In the genomic region with DNA sequence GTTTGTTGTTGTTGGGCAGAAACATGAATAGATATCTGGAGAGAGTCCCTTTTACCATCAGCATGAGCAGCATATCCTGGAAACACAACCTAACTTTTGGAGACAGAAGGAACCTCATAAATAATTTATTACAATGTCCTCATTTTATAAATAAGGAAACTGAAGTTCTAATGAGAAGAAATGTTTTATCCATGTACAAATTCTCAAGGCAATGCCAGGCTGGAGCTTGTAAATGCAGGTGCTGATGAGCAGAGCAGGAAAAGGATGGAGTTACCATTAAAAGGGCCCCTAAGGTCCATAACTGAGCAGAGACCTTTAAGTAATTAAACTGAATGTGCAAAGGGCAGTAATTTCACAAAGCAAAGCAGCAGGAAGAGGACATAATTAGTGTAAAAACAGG, we compare ENCODE assay signal across 18 cellular contexts. TPM values are rescaled to one million over a fixed set of nuclear protein-coding genes. Genes with fewer than 3 reads are reported as not detected.
DNase-seq lines count a peak whose midpoint lies in the region; ATAC-seq and TF ChIP-seq lines count a peak whose summit lies in the region.
"Had no signal": no experiment of that assay in that cellular context is flagged by ENCODE, and none has a peak within 500 bp of the region (broad histone marks: within the 10 kb centered on the region; RNA-seq: fewer than 3 reads in every experiment).

No MANE protein-coding gene starts in this region.

- peak overlapping the region; percentile 81 for H3K27ac Mint-ChIP-seq in T-helper 1 cell treated with Interleukin-12 subunit alpha and Interleukin-12 subunit beta and Interleukin-4 antibody, amounts not matched to agents 30 μg/mL and 1 μg/mL, for 36 hours
- H3K27ac Mint-ChIP-seq in activated B cell treated with CpG ODN at 0.5 μM for 24 hours = peak overlapping the region; percentile 84
- peak overlapping the region; percentile 59 to 95 (median 89) for H3K27ac Mint-ChIP-seq in naive thymus-derived CD4-positive, alpha-beta T cell
- H3K27ac Mint-ChIP-seq: neural progenitor cell had no signal

- peak overlapping the region; percentile 69 for H3K4me3 Mint-ChIP-seq in T-helper 1 cell treated with Interleukin-12 subunit alpha and Interleukin-12 subunit beta and Interleukin-4 antibody, amounts not matched to agents 30 μg/mL and 1 μg/mL, for 36 hours
- H3K4me3 Mint-ChIP-seq in activated B cell treated with CpG ODN at 0.5 μM for 24 hours = peak overlapping the region; percentile 68
- peak overlapping the region; percentile 18 to 73 (median 62) for H3K4me3 Mint-ChIP-seq in naive thymus-derived CD4-positive, alpha-beta T cell
- H3K4me3 Mint-ChIP-seq: neural progenitor cell had no signal

- ATAC-seq in activated B cell treated with CpG ODN at 0.5 μM for 24 hours (ENCODE audit: low read depth) (no peak), GM19455 (IDR thresholded peaks at IDR 0.05; ENCODE audit: unreplicated experiment) (no peak), HG02678 (IDR thresholded peaks at IDR 0.05; ENCODE audit: unreplicated experiment) (no peak)
- no peak for ATAC-seq in naive thymus-derived CD4-positive, alpha-beta T cell

- TF ChIP-seq CTCF in GM12864 (IDR thresholded peaks at IDR 0.05; ENCODE audit: low read depth, low read length, missing control alignments) = no peak
- TF ChIP-seq CTCF in activated B cell treated with CpG ODN at 0.5 μM for 24 hours (IDR thresholded peaks at IDR 0.05) = no peak

- peak overlapping the region; percentile 82 for H3K27ac ChIP-seq in naive thymus-derived CD4-positive, alpha-beta T cell (ENCODE audit: low read depth, low read length)
- H3K27ac ChIP-seq: esophagus muscularis mucosa, neural progenitor cell, right atrium auricular region, RWPE1, thyroid gland had no signal

- H3K36me3 Mint-ChIP-seq in T-helper 1 cell treated with Interleukin-12 subunit alpha and Interleukin-12 subunit beta and Interleukin-4 antibody, amounts not matched to agents 30 μg/mL and 1 μg/mL, for 36 hours (ENCODE audit: low read depth) = peaks cover 54% of the 10 kb centered on the region
- peaks cover 70% of the 10 kb centered on the region for H3K36me3 Mint-ChIP-seq in activated B cell treated with CpG ODN at 0.5 μM for 24 hours (ENCODE audit: low read depth)
- H3K36me3 Mint-ChIP-seq in naive thymus-derived CD4-positive, alpha-beta T cell = peaks cover under 1 to 53% (median 16%) of the 10 kb centered on the region in 5 donors
- H3K36me3 Mint-ChIP-seq: neural progenitor cell had no signal

- H3K9me3 ChIP-seq in naive thymus-derived CD4-positive, alpha-beta T cell (ENCODE audit: control insufficient read depth in 2 of 3, low read length in 3 of 3) = no peaks in the 10 kb centered on the region
- H3K9me3 ChIP-seq: esophagus muscularis mucosa, right atrium auricular region, thyroid gland had no signal

- CTCF ChIA-PET in activated B cell treated with CpG ODN at 0.5 μM for 24 hours (lab: Charles Lee) = interaction anchor here (1.1 to 4.3 kb wide), 4 partner anchors 9 to 35 kb away, joined by 4 to 20 read pairs (median 4); a partner anchor contains a TSS
- CTCF ChIA-PET in naive thymus-derived CD4-positive, alpha-beta T cell (lab: Charles Lee) = interaction anchor here (1.4 to 2.0 kb wide), 2 partner anchors 18 to 157 kb away, joined by 3 to 4 read pairs; a partner anchor contains a TSS

- H3K27me3 ChIP-seq in naive thymus-derived CD4-positive, alpha-beta T cell (ENCODE audit: control insufficient read depth in 2 of 2, insufficient read depth in 2 of 2, low read length in 2 of 2) = no peaks in the 10 kb centered on the region
- H3K27me3 ChIP-seq: right atrium auricular region, thyroid gland had no signal

- H3K4me3 ChIP-seq in GM12864 (ENCODE audit: low read depth, low read length) = peak overlapping the region; percentile 35; the same call in 1 of the 2 replicates
- H3K4me3 ChIP-seq in naive thymus-derived CD4-positive, alpha-beta T cell (ENCODE audit: low read length) = no peak overlapping the region
- H3K4me3 ChIP-seq: esophagus muscularis mucosa, lung, neural progenitor cell, right atrium auricular region, thyroid gland had no signal

- intact Hi-C loops in activated B cell treated with CpG ODN at 0.5 μM for 24 hours (cut with micrococcal nuclease) (loop anchor here (1.0 to 10.0 kb wide), 3 partner anchors 18 to 820 kb away; a partner anchor contains a TSS), posterior cingulate gyrus (cut with DNase I) (no loop called here)
- intact Hi-C loops in naive thymus-derived CD4-positive, alpha-beta T cell (cut with micrococcal nuclease) = no loop called here

- no peaks in the 10 kb centered on the region for H3K36me3 ChIP-seq in naive thymus-derived CD4-positive, alpha-beta T cell (ENCODE audit: control insufficient read depth in 2 of 3, insufficient read depth in 3 of 3, low read length in 3 of 3)
- H3K36me3 ChIP-seq: esophagus muscularis mucosa, neural progenitor cell, right atrium auricular region, thyroid gland had no signal

- H3K9me3 Mint-ChIP-seq in T-helper 1 cell treated with Interleukin-12 subunit alpha and Interleukin-12 subunit beta and Interleukin-4 antibody, amounts not matched to agents 30 μg/mL and 1 μg/mL, for 36 hours = no peaks in the 10 kb centered on the region
- no peaks in the 10 kb centered on the region for H3K9me3 Mint-ChIP-seq in activated B cell treated with CpG ODN at 0.5 μM for 24 hours
- peaks cover 0 to 4% (median 0%) of the 10 kb centered on the region in 11 donors for H3K9me3 Mint-ChIP-seq in naive thymus-derived CD4-positive, alpha-beta T cell

- H3K4me1 ChIP-seq in naive thymus-derived CD4-positive, alpha-beta T cell (ENCODE audit: control insufficient read depth in 2 of 2, insufficient read depth in 2 of 2, low read length in 2 of 2) = peaks cover 64 to 78% of the 10 kb centered on the region in 2 donors
- H3K4me1 ChIP-seq: neural progenitor cell, right atrium auricular region, thyroid gland had no signal

- DNase-seq in T-helper 1 cell (no peak), GM12864 (ENCODE audit: low read depth) (no peak), activated B cell treated with CpG ODN at 0.5 μM for 24 hours (no peak), posterior cingulate gyrus (no peak)
- DNase-seq in naive thymus-derived CD4-positive, alpha-beta T cell = no peak
- DNase-seq: cortex of kidney, EL, NCI-H82, thyroid gland had no signal

- peaks cover 79% of the 10 kb centered on the region for H3K4me1 Mint-ChIP-seq in T-helper 1 cell treated with Interleukin-12 subunit alpha and Interleukin-12 subunit beta and Interleukin-4 antibody, amounts not matched to agents 30 μg/mL and 1 μg/mL, for 36 hours (ENCODE audit: low read depth)
- H3K4me1 Mint-ChIP-seq in activated B cell treated with CpG ODN at 0.5 μM for 24 hours = peaks cover 92% of the 10 kb centered on the region
- H3K4me1 Mint-ChIP-seq in naive thymus-derived CD4-positive, alpha-beta T cell = peaks cover 71 to 86% (median 79%) of the 10 kb centered on the region in 7 donors

- POLR2A ChIA-PET in activated B cell treated with CpG ODN at 0.5 μM for 24 hours (lab: Charles Lee) = interaction anchor here (1.4 to 11.8 kb wide), 2 partner anchors 9 to 15 kb away, joined by 6 to 247 read pairs; a partner anchor contains a TSS
- POLR2A ChIA-PET in naive thymus-derived CD4-positive, alpha-beta T cell (lab: Charles Lee) = interaction anchor here (1.0 kb wide), 1 partner anchor 12 kb away, joined by 3 read pairs; no protein-coding TSS in a partner anchor

- no peaks in the 10 kb centered on the region for H3K27me3 Mint-ChIP-seq in T-helper 1 cell treated with Interleukin-12 subunit alpha and Interleukin-12 subunit beta and Interleukin-4 antibody, amounts not matched to agents 30 μg/mL and 1 μg/mL, for 36 hours (ENCODE audit: low read depth)
- no peaks in the 10 kb centered on the region for H3K27me3 Mint-ChIP-seq in activated B cell treated with CpG ODN at 0.5 μM for 24 hours
- H3K27me3 Mint-ChIP-seq in naive thymus-derived CD4-positive, alpha-beta T cell = no peaks in the 10 kb centered on the region

RNA-seq across cellular contexts. Expression of a gene that starts 17.3 kb away (rescaled TPM):
- total RNA-seq in activated B cell treated with CpG ODN at 0.5 μM for 24 hours = 948 and 977 TPM in 2 replicates
- 100 to 1,000 TPM; 293 to 989 (median 355) TPM for total RNA-seq in naive thymus-derived CD4-positive, alpha-beta T cell
- polyA plus RNA-seq in naive thymus-derived CD4-positive, alpha-beta T cell = 100 to 1,000 TPM; 764 to 902 TPM

RNA-seq across cellular contexts. Expression of a gene that starts 47.1 kb away (rescaled TPM):
- 0.10 TPM in 1 of 2 replicates, not detected in the other for total RNA-seq in activated B cell treated with CpG ODN at 0.5 μM for 24 hours
- under 1 TPM; 0.19 to 0.80 (median 0.49) TPM for total RNA-seq in naive thymus-derived CD4-positive, alpha-beta T cell
- under 1 TPM in 1 of 2 donors, not detected in 1; 0.31 TPM for polyA plus RNA-seq in naive thymus-derived CD4-positive, alpha-beta T cell
- total RNA-seq: right atrium auricular region had no signal

RNA-seq across cellular contexts. Expression of a gene that starts 59.8 kb away (rescaled TPM):
- not detected in 2 replicates for total RNA-seq in activated B cell treated with CpG ODN at 0.5 μM for 24 hours
- total RNA-seq in naive thymus-derived CD4-positive, alpha-beta T cell = not detected
- polyA plus RNA-seq in naive thymus-derived CD4-positive, alpha-beta T cell = not detected
- total RNA-seq: A172, esophagus muscularis mucosa, right atrium auricular region had no signal
